ENCODE assay signal across 9 cellular contexts in genomic region chrX:1466971-1467561, GRCh38. TPM values are rescaled to one million over a fixed set of nuclear protein-coding genes. Genes with fewer than 3 reads are reported as not detected.
DNase-seq lines count a peak whose midpoint lies in the region; ATAC-seq and TF ChIP-seq lines count a peak whose summit lies in the region.
"Had no signal": no experiment of that assay in that cellular context is flagged by ENCODE, and none has a peak within 500 bp of the region (broad histone marks: within the 10 kb centered on the region; RNA-seq: fewer than 3 reads in every experiment).

No MANE protein-coding gene starts in this region.

- H3K4me1 ChIP-seq in OCI-LY3 (ENCODE audit: low read length), result peaks cover 48% of the 10 kb centered on the region
- H3K4me1 ChIP-seq in endodermal cell (ENCODE audit: control insufficient read depth, insufficient read depth, low read length), result no peaks in the 10 kb centered on the region

- ATAC-seq in GM18508 (IDR thresholded peaks at IDR 0.05; ENCODE audit: insufficient read depth, unreplicated experiment), result peak; percentile 46

- H3K9ac ChIP-seq in OCI-LY3 (ENCODE audit: low read length), result peak overlapping the region; percentile 48
- no peak overlapping the region for H3K9ac ChIP-seq in endodermal cell (ENCODE audit: extremely low read depth, low read length, poor library complexity, severe bottlenecking)

- H3K79me2 ChIP-seq in OCI-LY3 (ENCODE audit: low read length), result peaks cover 15% of the 10 kb centered on the region

- H3K4me1 Mint-ChIP-seq in HFFc6 (ENCODE audit: low read depth) (peaks cover 24% of the 10 kb centered on the region), endodermal cell (no peaks in the 10 kb centered on the region)
- H3K4me1 Mint-ChIP-seq: neural crest cell had no signal

- H3K36me3 ChIP-seq in OCI-LY3 (replicated peaks; ENCODE audit: low read depth, low read length) (peaks cover 57% of the 10 kb centered on the region), endodermal cell (ENCODE audit: control insufficient read depth, insufficient read depth, low read length) (no peaks in the 10 kb centered on the region)

- H3K9me3 ChIP-seq in OCI-LY3 (ENCODE audit: insufficient read depth, low read length) (no peaks in the 10 kb centered on the region), endodermal cell (ENCODE audit: control insufficient read depth, low read length) (no peaks in the 10 kb centered on the region)

- H3K27me3 Mint-ChIP-seq in HFFc6 (ENCODE audit: insufficient read depth) (peaks cover 31% of the 10 kb centered on the region), endodermal cell (ENCODE audit: insufficient read depth) (peaks cover 8% of the 10 kb centered on the region)

- H3K27me3 ChIP-seq in OCI-LY3 (ENCODE audit: low read depth, low read length) (no peaks in the 10 kb centered on the region), endodermal cell (ENCODE audit: control insufficient read depth, insufficient read depth, low read length, poor library complexity, severe bottlenecking) (peaks cover 47% of the 10 kb centered on the region)

- no peaks in the 10 kb centered on the region for H3K9me3 Mint-ChIP-seq in HFFc6
- peaks cover 3% of the 10 kb centered on the region for H3K9me3 Mint-ChIP-seq in endodermal cell
- H3K9me3 Mint-ChIP-seq: neural crest cell had no signal

- H3K27ac Mint-ChIP-seq in HFFc6, result no peak overlapping the region
- no peak overlapping the region for H3K27ac Mint-ChIP-seq in endodermal cell

- H3K36me3 Mint-ChIP-seq in HFFc6 (ENCODE audit: low read depth) (no peaks in the 10 kb centered on the region), endodermal cell (ENCODE audit: low read depth) (no peaks in the 10 kb centered on the region)

- H3K4me3 Mint-ChIP-seq in HFFc6, result peak overlapping the region; percentile 28; the same call in 1 of the 2 replicates
- H3K4me3 Mint-ChIP-seq in endodermal cell, result no peak overlapping the region
- H3K4me3 Mint-ChIP-seq: neural crest cell had no signal

- H3K4me3 ChIP-seq in OCI-LY3 (ENCODE audit: low read length), result peak overlapping the region; percentile 47
- no peak overlapping the region for H3K4me3 ChIP-seq in endodermal cell (ENCODE audit: low read length)

- H3K4me2 ChIP-seq in OCI-LY3 (ENCODE audit: low read length), result peak overlapping the region; percentile 75

- DNase-seq in HFFc6, result no peak
- peak; percentile 47 for DNase-seq in endodermal cell
- no peak for DNase-seq in NCI-H82 treated with DMSO at 0.1 percent for 48 hours (lab: John Stamatoyannopoulos, UW; ENCODE audit: unreplicated experiment)
- DNase-seq in effector CD4-positive, alpha-beta T cell, result no peak
- DNase-seq in NCI-H510A (lab: John Stamatoyannopoulos, UW), result no peak
- DNase-seq in SHP77 (lab: John Stamatoyannopoulos, UW), result no peak

- H4K20me1 ChIP-seq in OCI-LY3 (ENCODE audit: insufficient read depth, low read length), result peaks cover 29% of the 10 kb centered on the region; the same call in 1 of the 2 replicates

- H3K27ac ChIP-seq in OCI-LY3 (ENCODE audit: low read length) (peak overlapping the region; percentile 82), endodermal cell (ENCODE audit: low read depth, low read length) (no peak overlapping the region)

- 74% methylated on average over 16 to 20 of the region's 20 CpGs for WGBS in endodermal cell (ENCODE audit: insufficient coverage in 1 of 2, insufficient read length in 1 of 2), 2 experiments

- TF ChIP-seq CTCF in HFFc6 (IDR thresholded peaks at IDR 0.05) (no peak), OCI-LY3 (IDR thresholded peaks at IDR 0.05; ENCODE audit: low read depth, low read length) (no peak), endodermal cell (conservative IDR thresholded peaks at IDR 0.05) (no peak)

- no peak overlapping the region for H2AFZ ChIP-seq in OCI-LY3 (ENCODE audit: low read depth, low read length)

RNA-seq across cellular contexts. Expression of gene ASMTL, which starts 14.4 kb away (rescaled TPM):
- total RNA-seq in HFFc6 (2021; fragmentation: NEBNext Ultra II Directional; extraction: Animal tissue kit (Norgen Biotek cat#: 25700)), result 10 to 100 TPM; 26.8 to 35.1 (median 32.8) TPM
- total RNA-seq in endodermal cell, result 10 to 100 TPM; 46.7 to 80.9 TPM
- 48.3 TPM for polyA plus RNA-seq in endodermal cell (2013, experiment 1 of 2)
- 43.1 TPM for polyA plus RNA-seq in endodermal cell (2013, experiment 2 of 2)
